Comparison of ENCODE assay signal across 21 cellular contexts in genomic region chr2:239734436-239735005, GRCh38.
DNase-seq lines count a peak whose midpoint lies in the region; ATAC-seq, FAIRE-seq and TF ChIP-seq lines count a peak whose summit lies in the region.
"Had no signal": no experiment of that assay in that cellular context is flagged by ENCODE, and none has a peak within 500 bp of the region (broad histone marks: within the 10 kb centered on the region; RNA-seq: fewer than 3 reads in every experiment).

No MANE protein-coding gene starts in this region.

- TF ChIP-seq POLR2A in spleen (IDR thresholded peaks at IDR 0.05), result no peak

- H3K9me3 ChIP-seq in kidney (ENCODE audit: control insufficient read depth in 1 of 2, low read length in 2 of 2) (no peaks in the 10 kb centered on the region), spleen (peaks cover 0 to 16% (median 9%) of the 10 kb centered on the region in 8 donors)
- H3K9me3 ChIP-seq: Caco-2 had no signal

- FAIRE-seq in kidney (lab: Jason Lieb, UNC), result no peak
- FAIRE-seq: A204.1, GM12892, GM19239, H54 had no signal

- H3K9me3 Mint-ChIP-seq in stimulated activated naive CD8-positive, alpha-beta T cell treated with anti-CD3 and anti-CD28 coated beads, Interleukin-15, Interleukin-2, amounts not matched to agents 100 ng/mL and 50 ng/mL, for 24 hours, result peaks cover 5% of the 10 kb centered on the region
- H3K9me3 Mint-ChIP-seq in mesothelial cell of epicardium, result no peaks in the 10 kb centered on the region
- H3K9me3 Mint-ChIP-seq: CD8-positive, alpha-beta T cell had no signal

- peak overlapping the region; percentile 31 for H3K27ac Mint-ChIP-seq in stimulated activated naive CD8-positive, alpha-beta T cell treated with anti-CD3 and anti-CD28 coated beads, Interleukin-15, Interleukin-2, amounts not matched to agents 100 ng/mL and 50 ng/mL, for 24 hours
- H3K27ac Mint-ChIP-seq in mesothelial cell of epicardium, result no peak overlapping the region
- H3K27ac Mint-ChIP-seq: CD8-positive, alpha-beta T cell had no signal

- no peaks in the 10 kb centered on the region for H3K36me3 Mint-ChIP-seq in stimulated activated naive CD8-positive, alpha-beta T cell treated with anti-CD3 and anti-CD28 coated beads, Interleukin-15, Interleukin-2, amounts not matched to agents 100 ng/mL and 50 ng/mL, for 24 hours (ENCODE audit: low read depth)
- H3K36me3 Mint-ChIP-seq in mesothelial cell of epicardium, result no peaks in the 10 kb centered on the region
- H3K36me3 Mint-ChIP-seq: CD8-positive, alpha-beta T cell had no signal

- H3K4me1 ChIP-seq in kidney (ENCODE audit: control insufficient read depth in 1 of 2, insufficient read depth in 1 of 2, low read depth in 1 of 2, low read length in 2 of 2), result no peaks in the 10 kb centered on the region
- peaks cover 0 to 4% (median 0%) of the 10 kb centered on the region in 6 donors for H3K4me1 ChIP-seq in spleen
- H3K4me1 ChIP-seq: Caco-2 had no signal

- no peaks in the 10 kb centered on the region for H3K4me1 Mint-ChIP-seq in stimulated activated naive CD8-positive, alpha-beta T cell treated with anti-CD3 and anti-CD28 coated beads, Interleukin-15, Interleukin-2, amounts not matched to agents 100 ng/mL and 50 ng/mL, for 24 hours (ENCODE audit: low read depth)
- no peaks in the 10 kb centered on the region for H3K4me1 Mint-ChIP-seq in mesothelial cell of epicardium

- H3K4me3 Mint-ChIP-seq in stimulated activated naive CD8-positive, alpha-beta T cell treated with anti-CD3 and anti-CD28 coated beads, Interleukin-15, Interleukin-2, amounts not matched to agents 100 ng/mL and 50 ng/mL, for 24 hours, result no peak overlapping the region
- H3K4me3 Mint-ChIP-seq in mesothelial cell of epicardium, result no peak overlapping the region
- H3K4me3 Mint-ChIP-seq: CD8-positive, alpha-beta T cell had no signal

- no peak overlapping the region for H3K4me3 ChIP-seq in kidney (ENCODE audit: low read length in 2 of 2)
- H3K4me3 ChIP-seq in spleen, result no peak overlapping the region

- POLR2A ChIA-PET in RWPE1 (lab: Yijun Ruan, JAX; ENCODE audit: low non-redundant PET), result no interaction called here

- intact Hi-C loops in kidney (cut with DNase I) (no loop called here), spleen (cut with DNase I; ENCODE audit: low total_unique reads) (no loop called here)

- CTCF ChIA-PET in RWPE1 (lab: Yijun Ruan, JAX), result interaction anchor here (0.7 kb wide), 1 partner anchor 288 kb away, joined by 3 read pairs; no protein-coding TSS in a partner anchor

- no peak for TF ChIP-seq CTCF in kidney (IDR thresholded peaks at IDR 0.05; ENCODE audit: borderline replicate concordance, extremely low read depth, insufficient read depth)
- TF ChIP-seq CTCF in spleen (IDR thresholded peaks at IDR 0.05 in 8 of 11, conservative IDR thresholded peaks at IDR 0.05 in 3 of 11), result no peak
- no peak for TF ChIP-seq CTCF in RWPE1 (conservative IDR thresholded peaks at IDR 0.05; ENCODE audit: low read depth)
- TF ChIP-seq CTCF in mesothelial cell of epicardium (IDR thresholded peaks at IDR 0.05; ENCODE audit: unreplicated experiment), result no peak

- H3K9ac ChIP-seq in kidney (ENCODE audit: low read length in 2 of 2), result no peak overlapping the region

- no peak for DNase-seq in stimulated activated naive CD8-positive, alpha-beta T cell treated with anti-CD3 and anti-CD28 coated beads, Interleukin-15, Interleukin-2, amounts not matched to agents 100 U/mL and 50 U/mL, for 24 hours
- peak; percentile 38 for DNase-seq in kidney
- DNase-seq in spleen, result peak; percentile 54
- DNase-seq in medulla oblongata (ENCODE audit: extremely low spot score), result no peak
- DNase-seq in RWPE1 (ENCODE audit: low spot score), result no peak
- DNase-seq in mesothelial cell of epicardium (ENCODE audit: low spot score in 2 of 2, unreplicated experiment in 2 of 2), result no peak
- DNase-seq: AML-193; Caco-2; CD8-positive, alpha-beta T cell; KBM-7; MV-4-11; NCI-H1105 treated with DMSO at 0.1 percent for 48 hours; NCI-H1930; NK-92 treated with Interleukin-12 subunit alpha and Interleukin-12 subunit beta, amount 100 ng/mL, for 24 hours; PC-3 had no signal

- H3K27ac ChIP-seq in kidney (ENCODE audit: low read depth in 2 of 2, low read length in 2 of 2) (no peak overlapping the region), spleen (no peak overlapping the region), RWPE1 (no peak overlapping the region)
- H3K27ac ChIP-seq: C4-2B had no signal

- H3K27me3 ChIP-seq in spleen (replicated peaks in 1 of 7), result peaks cover 0 to 44% (median 0%) of the 10 kb centered on the region in 7 donors

- no peaks in the 10 kb centered on the region for H3K27me3 Mint-ChIP-seq in stimulated activated naive CD8-positive, alpha-beta T cell treated with anti-CD3 and anti-CD28 coated beads, Interleukin-15, Interleukin-2, amounts not matched to agents 100 ng/mL and 50 ng/mL, for 24 hours
- H3K27me3 Mint-ChIP-seq in mesothelial cell of epicardium (ENCODE audit: low read depth), result peaks cover 16% of the 10 kb centered on the region

- no peak for ATAC-seq in stimulated activated naive CD8-positive, alpha-beta T cell treated with anti-CD3 and anti-CD28 coated beads, Interleukin-15, Interleukin-2, amounts not matched to agents 100 U/mL and 50 U/mL, for 24 hours
- ATAC-seq: CD8-positive, alpha-beta T cell; PC-3 had no signal

- WGBS in spleen, 5 donors, result 82 to 93% (median 83%) methylated on average over 3 to 8 of the region's 8 CpGs

- H3K36me3 ChIP-seq in kidney (ENCODE audit: control insufficient read depth in 1 of 2, insufficient read depth in 2 of 2, low read length in 2 of 2) (no peaks in the 10 kb centered on the region), spleen (no peaks in the 10 kb centered on the region)

Comparison
In these comparisons a context has a peak if more than half of its experiments do, and no peak if none do; other contexts are left out.
1. DNase-seq: peak in kidney (single experiment) and spleen (single experiment); none in stimulated activated naive CD8-positive, alpha-beta T cell treated with anti-CD3 and anti-CD28 coated beads, Interleukin-15, Interleukin-2, amounts not matched to agents 100 U/mL and 50 U/mL, for 24 hours (single experiment), medulla oblongata (single experiment), RWPE1 (single experiment) and mesothelial cell of epicardium (0 of 2).